Comparison of ENCODE assay signal across 1 cellular context in the genomic region with DNA sequence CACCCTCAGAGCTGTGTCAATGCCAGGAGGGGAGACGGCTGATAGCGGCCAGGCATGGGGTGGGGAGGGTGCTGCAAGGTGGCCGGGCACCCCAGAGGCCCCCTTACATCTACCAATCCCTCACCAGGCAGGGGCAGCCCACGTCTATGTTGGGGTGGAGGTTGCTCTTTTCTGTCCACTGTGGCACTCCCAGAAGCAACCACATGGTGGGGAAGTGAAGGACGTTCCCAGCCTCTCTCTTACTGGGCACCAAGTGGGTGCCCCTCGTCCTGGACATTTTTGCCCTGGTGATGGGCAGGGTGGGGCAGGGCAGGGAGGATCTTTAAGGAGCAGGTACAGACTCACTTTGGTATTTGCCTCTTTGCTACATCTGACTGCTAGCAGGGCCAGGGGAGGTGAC.
TF ChIP-seq lines count a peak whose summit lies in the region.

No MANE protein-coding gene starts in this region.

TF ChIP-seq in GM23338, 12 proteins besides CTCF, POLR2A, EP300 and RAD21 (continued from another document):
- TF ChIP-seq, protein P1, sequence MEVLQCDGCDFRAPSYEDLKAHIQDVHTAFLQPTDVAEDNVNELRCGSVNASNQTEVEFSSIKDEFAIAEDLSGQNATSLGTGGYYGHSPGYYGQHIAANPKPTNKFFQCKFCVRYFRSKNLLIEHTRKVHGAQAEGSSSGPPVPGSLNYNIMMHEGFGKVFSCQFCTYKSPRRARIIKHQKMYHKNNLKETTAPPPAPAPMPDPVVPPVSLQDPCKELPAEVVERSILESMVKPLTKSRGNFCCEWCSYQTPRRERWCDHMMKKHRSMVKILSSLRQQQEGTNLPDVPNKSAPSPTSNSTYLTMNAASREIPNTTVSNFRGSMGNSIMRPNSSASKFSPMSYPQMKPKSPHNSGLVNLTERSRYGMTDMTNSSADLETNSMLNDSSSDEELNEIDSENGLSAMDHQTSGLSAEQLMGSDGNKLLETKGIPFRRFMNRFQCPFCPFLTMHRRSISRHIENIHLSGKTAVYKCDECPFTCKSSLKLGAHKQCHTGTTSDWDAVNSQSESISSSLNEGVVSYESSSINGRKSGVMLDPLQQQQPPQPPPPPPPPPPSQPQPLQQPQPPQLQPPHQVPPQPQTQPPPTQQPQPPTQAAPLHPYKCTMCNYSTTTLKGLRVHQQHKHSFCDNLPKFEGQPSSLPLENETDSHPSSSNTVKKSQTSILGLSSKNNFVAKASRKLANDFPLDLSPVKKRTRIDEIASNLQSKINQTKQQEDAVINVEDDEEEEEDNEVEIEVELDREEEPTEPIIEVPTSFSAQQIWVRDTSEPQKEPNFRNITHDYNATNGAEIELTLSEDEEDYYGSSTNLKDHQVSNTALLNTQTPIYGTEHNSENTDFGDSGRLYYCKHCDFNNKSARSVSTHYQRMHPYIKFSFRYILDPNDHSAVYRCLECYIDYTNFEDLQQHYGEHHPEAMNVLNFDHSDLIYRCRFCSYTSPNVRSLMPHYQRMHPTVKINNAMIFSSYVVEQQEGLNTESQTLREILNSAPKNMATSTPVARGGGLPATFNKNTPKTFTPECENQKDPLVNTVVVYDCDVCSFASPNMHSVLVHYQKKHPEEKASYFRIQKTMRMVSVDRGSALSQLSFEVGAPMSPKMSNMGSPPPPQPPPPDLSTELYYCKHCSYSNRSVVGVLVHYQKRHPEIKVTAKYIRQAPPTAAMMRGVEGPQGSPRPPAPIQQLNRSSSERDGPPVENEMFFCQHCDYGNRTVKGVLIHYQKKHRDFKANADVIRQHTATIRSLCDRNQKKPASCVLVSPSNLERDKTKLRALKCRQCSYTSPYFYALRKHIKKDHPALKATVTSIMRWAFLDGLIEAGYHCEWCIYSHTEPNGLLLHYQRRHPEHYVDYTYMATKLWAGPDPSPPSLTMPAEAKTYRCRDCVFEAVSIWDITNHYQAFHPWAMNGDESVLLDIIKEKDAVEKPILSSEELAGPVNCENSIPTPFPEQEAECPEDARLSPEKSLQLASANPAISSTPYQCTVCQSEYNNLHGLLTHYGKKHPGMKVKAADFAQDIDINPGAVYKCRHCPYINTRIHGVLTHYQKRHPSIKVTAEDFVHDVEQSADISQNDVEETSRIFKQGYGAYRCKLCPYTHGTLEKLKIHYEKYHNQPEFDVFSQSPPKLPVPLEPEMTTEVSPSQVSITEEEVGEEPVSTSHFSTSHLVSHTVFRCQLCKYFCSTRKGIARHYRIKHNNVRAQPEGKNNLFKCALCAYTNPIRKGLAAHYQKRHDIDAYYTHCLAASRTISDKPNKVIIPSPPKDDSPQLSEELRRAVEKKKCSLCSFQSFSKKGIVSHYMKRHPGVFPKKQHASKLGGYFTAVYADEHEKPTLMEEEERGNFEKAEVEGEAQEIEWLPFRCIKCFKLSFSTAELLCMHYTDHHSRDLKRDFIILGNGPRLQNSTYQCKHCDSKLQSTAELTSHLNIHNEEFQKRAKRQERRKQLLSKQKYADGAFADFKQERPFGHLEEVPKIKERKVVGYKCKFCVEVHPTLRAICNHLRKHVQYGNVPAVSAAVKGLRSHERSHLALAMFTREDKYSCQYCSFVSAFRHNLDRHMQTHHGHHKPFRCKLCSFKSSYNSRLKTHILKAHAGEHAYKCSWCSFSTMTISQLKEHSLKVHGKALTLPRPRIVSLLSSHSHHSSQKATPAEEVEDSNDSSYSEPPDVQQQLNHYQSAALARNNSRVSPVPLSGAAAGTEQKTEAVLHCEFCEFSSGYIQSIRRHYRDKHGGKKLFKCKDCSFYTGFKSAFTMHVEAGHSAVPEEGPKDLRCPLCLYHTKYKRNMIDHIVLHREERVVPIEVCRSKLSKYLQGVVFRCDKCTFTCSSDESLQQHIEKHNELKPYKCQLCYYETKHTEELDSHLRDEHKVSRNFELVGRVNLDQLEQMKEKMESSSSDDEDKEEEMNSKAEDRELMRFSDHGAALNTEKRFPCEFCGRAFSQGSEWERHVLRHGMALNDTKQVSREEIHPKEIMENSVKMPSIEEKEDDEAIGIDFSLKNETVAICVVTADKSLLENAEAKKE (CRISPR knock-in tag; IDR thresholded peaks at IDR 0.05), result no peak
